8 cellular contexts compared by ENCODE assay signal in the genomic region with DNA sequence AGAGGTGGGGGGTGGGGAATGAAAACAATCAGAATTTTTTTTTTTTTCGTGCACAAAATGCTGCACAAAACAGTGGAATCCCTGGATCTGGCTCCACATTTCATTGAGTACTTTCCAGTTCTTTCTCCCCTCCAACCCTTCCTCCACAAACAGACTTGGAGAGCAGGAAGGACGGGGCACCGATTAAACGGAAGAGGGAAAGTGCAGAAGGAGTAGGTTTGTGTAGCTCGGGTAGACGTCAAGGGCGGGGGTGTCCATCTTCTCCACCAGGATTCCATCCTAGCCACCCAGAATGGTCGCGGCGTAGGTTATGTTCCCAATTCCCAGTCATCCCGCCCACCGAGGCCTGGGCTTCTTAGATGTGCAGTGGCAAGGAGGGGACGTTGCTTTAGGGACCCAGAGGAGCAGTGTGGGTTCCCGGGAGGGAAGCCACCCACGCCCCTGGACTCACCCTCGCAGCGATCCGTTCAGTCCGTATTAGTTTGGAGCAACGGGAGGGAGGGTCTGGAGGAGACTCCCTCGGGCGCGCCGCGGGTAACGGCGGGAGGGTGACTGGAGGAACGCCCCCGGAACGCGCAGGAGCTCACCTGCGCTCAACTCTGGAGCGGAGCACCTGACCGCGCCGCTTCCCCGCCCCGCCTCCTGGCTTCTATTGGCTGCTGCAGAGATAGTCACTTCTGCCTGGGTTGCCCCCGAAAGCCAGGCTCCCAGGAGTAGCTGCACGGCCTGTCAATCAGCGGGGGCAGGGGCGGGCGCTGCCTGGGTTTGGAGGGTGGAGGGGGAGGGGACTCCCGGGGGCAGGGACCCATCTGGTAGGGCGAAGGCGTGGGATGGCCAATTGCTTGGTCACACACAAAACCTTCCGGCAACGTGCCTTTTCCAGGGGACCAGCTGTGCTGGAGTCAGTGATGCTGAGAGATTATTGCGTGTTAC. TPM values are rescaled to one million over a fixed set of nuclear protein-coding genes. Genes with fewer than 3 reads are reported as not detected.
DNase-seq lines count a peak whose midpoint lies in the region; ATAC-seq, FAIRE-seq and TF ChIP-seq lines count a peak whose summit lies in the region.

A gene with protein sequence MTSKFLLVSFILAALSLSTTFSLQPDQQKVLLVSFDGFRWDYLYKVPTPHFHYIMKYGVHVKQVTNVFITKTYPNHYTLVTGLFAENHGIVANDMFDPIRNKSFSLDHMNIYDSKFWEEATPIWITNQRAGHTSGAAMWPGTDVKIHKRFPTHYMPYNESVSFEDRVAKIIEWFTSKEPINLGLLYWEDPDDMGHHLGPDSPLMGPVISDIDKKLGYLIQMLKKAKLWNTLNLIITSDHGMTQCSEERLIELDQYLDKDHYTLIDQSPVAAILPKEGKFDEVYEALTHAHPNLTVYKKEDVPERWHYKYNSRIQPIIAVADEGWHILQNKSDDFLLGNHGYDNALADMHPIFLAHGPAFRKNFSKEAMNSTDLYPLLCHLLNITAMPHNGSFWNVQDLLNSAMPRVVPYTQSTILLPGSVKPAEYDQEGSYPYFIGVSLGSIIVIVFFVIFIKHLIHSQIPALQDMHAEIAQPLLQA (minus strand): TSS at position 624 of the 933 bp plus-strand sequence. CDS start 2,718 bp downstream, outside the sequence.

- ATAC-seq in GM21529 (IDR thresholded peaks at IDR 0.05; ENCODE audit: unreplicated experiment) (peak; percentile 91), aorta (ENCODE audit: low FRiP score) (peak; percentile 79)

- no peak within 1 kb of the TSS for H3K4me3 ChIP-seq in KMS-11 (IDR thresholded peaks at IDR 0.05; ENCODE audit: insufficient read depth, low read depth, low read length)
- peak within 1 kb of the TSS; percentile 58 for H3K4me3 ChIP-seq in astrocyte (ENCODE audit: insufficient read depth, low read depth, low read length)
- peak within 1 kb of the TSS; percentile 86; the same call in 1 of the 2 replicates for H3K4me3 ChIP-seq in iPS DF 6.9 (ENCODE audit: low read length)
- peak within 1 kb of the TSS; percentile 93 for H3K4me3 ChIP-seq in retinal pigment epithelial cell (ENCODE audit: low read length)
- H3K4me3 ChIP-seq in aorta (ENCODE audit: low read length in 2 of 2), result peak within 1 kb of the TSS; percentile 43 to 45

- H3K27me3 Mint-ChIP-seq in astrocyte (ENCODE audit: low read depth, unreplicated experiment), result peaks cover 4% of the 10 kb centered on the region

- H3K27me3 ChIP-seq in KMS-11 (ENCODE audit: insufficient read depth, low read depth) (no peaks in the 10 kb centered on the region; the same call in 1 of the 2 replicates), astrocyte (ENCODE audit: insufficient read depth, low read length) (peaks cover 19% of the 10 kb centered on the region), iPS DF 6.9 (ENCODE audit: control insufficient read depth, insufficient read depth, low read length) (peaks cover 1% of the 10 kb centered on the region; the same call in 1 of the 2 replicates), aorta (ENCODE audit: control insufficient read depth in 1 of 2, insufficient read depth in 2 of 2, low read length in 1 of 2) (no peaks in the 10 kb centered on the region)

- H3K27ac ChIP-seq in KMS-11 (no peak within 1 kb of the TSS), astrocyte (ENCODE audit: low read depth, low read length) (no peak within 1 kb of the TSS), iPS DF 6.9 (ENCODE audit: low read length) (no peak within 1 kb of the TSS), aorta (ENCODE audit: low read depth in 1 of 2, low read length in 2 of 2) (no peak within 1 kb of the TSS)

- peaks cover 4% of the 10 kb centered on the region for H3K4me1 Mint-ChIP-seq in astrocyte (ENCODE audit: low read depth, unreplicated experiment)

- H3K4me1 ChIP-seq in KMS-11 (ENCODE audit: low read depth, poor library complexity, severe bottlenecking) (peaks cover 16% of the 10 kb centered on the region), astrocyte (ENCODE audit: insufficient read depth, low read length) (no peaks in the 10 kb centered on the region), iPS DF 6.9 (ENCODE audit: control insufficient read depth, insufficient read depth, low read length) (no peaks in the 10 kb centered on the region), aorta (ENCODE audit: control insufficient read depth in 1 of 2, insufficient read depth in 2 of 2, low read length in 2 of 2) (no peaks in the 10 kb centered on the region)

- no peaks in the 10 kb centered on the region for H3K36me3 Mint-ChIP-seq in astrocyte (ENCODE audit: low read depth, unreplicated experiment)

- TF ChIP-seq CTCF in KMS-11 (conservative IDR thresholded peaks at IDR 0.05; ENCODE audit: low read depth, low read length), result no peak
- no peak for TF ChIP-seq CTCF in astrocyte (IDR thresholded peaks at IDR 0.05; ENCODE audit: insufficient read depth, low read depth, low read length)
- no peak for TF ChIP-seq CTCF in retinal pigment epithelial cell (conservative IDR thresholded peaks at IDR 0.05; ENCODE audit: low read depth, low read length)

- H4K20me1 ChIP-seq in KMS-11 (ENCODE audit: insufficient read depth) (no peaks in the 10 kb centered on the region), astrocyte (ENCODE audit: insufficient read depth, low read length) (no peaks in the 10 kb centered on the region)

- H2AFZ ChIP-seq in KMS-11 (ENCODE audit: low read depth) (peak within 1 kb of the TSS; percentile 56; the same call in 1 of the 2 replicates), astrocyte (ENCODE audit: low read depth, low read length) (peak within 1 kb of the TSS; percentile 70)

- peak within 1 kb of the TSS; percentile 93 for H3K4me3 Mint-ChIP-seq in astrocyte (ENCODE audit: unreplicated experiment)

- peak within 1 kb of the TSS; percentile 10 for H3K27ac Mint-ChIP-seq in astrocyte (ENCODE audit: unreplicated experiment)

- intact Hi-C loops in aorta (cut with DNase I), result no loop called here

- H3K79me2 ChIP-seq in KMS-11 (ENCODE audit: insufficient read depth, low read depth) (no peaks in the 10 kb centered on the region), astrocyte (ENCODE audit: insufficient read depth, low read length) (no peaks in the 10 kb centered on the region)

- FAIRE-seq in astrocyte (lab: Jason Lieb, UNC), result no peak

- no peaks in the 10 kb centered on the region for H3K9me3 ChIP-seq in astrocyte (ENCODE audit: insufficient read depth, low read depth, low read length)
- H3K9me3 ChIP-seq in iPS DF 6.9 (ENCODE audit: control insufficient read depth, insufficient read depth, low read length), result no peaks in the 10 kb centered on the region
- H3K9me3 ChIP-seq in aorta (ENCODE audit: control insufficient read depth, low read length), result no peaks in the 10 kb centered on the region

- DNase-seq in DMS153 treated with DMSO at 0.1 percent for 48 hours (lab: John Stamatoyannopoulos, UW; ENCODE audit: unreplicated experiment) (peak; percentile 95), T follicular helper cell (ENCODE audit: low read depth) (peak; percentile 28), astrocyte (ENCODE audit: low read depth) (no peak), iPS DF 6.9 (ENCODE audit: low read depth, low spot score) (peak; percentile 87), retinal pigment epithelial cell (ENCODE audit: low read depth) (peak; percentile 29), aorta (peak; percentile 79 to 90)

- H3K36me3 ChIP-seq in KMS-11 (ENCODE audit: insufficient read depth) (no peaks in the 10 kb centered on the region), astrocyte (ENCODE audit: insufficient read depth, low read length) (no peaks in the 10 kb centered on the region), iPS DF 6.9 (ENCODE audit: control insufficient read depth, insufficient read depth, low read length) (no peaks in the 10 kb centered on the region), aorta (ENCODE audit: control insufficient read depth in 1 of 2, insufficient read depth in 2 of 2, low read length in 1 of 2) (no peaks in the 10 kb centered on the region)

- WGBS in iPS DF 6.9 (ENCODE audit: insufficient coverage, insufficient read length), result no CpG with 5 or more reads among the region's 49 CpGs
- WGBS in aorta, 2 donors, result 1% methylated on average over 48 to 49 of the region's 49 CpGs

- H3K9ac ChIP-seq in KMS-11 (no peak within 1 kb of the TSS), astrocyte (ENCODE audit: low read length) (no peak within 1 kb of the TSS)

- H3K4me2 ChIP-seq in KMS-11 (peak within 1 kb of the TSS; percentile 40; the same call in 1 of the 2 replicates), astrocyte (ENCODE audit: low read length) (peak within 1 kb of the TSS; percentile 85)

- H3K9me3 Mint-ChIP-seq in astrocyte (ENCODE audit: unreplicated experiment), result no peaks in the 10 kb centered on the region

RNA-seq across cellular contexts. Expression of the gene that starts here (rescaled TPM):
- total RNA-seq in astrocyte (1.4 and 1.8 TPM in 2 replicates), aorta (1 to 10 TPM; 3.7 to 4.0 TPM)
- 1 to 10 TPM; 1.7 to 2.9 TPM for polyA plus RNA-seq in aorta
